ENCODE assay signal across 8 cellular contexts in genomic region chr17:69325518-69326301, GRCh38. TPM values are rescaled to one million over a fixed set of nuclear protein-coding genes. Genes with fewer than 3 reads are reported as not detected.
A peak's percentile ranks its signal among the peaks of the same experiment; 100 is the strongest.
DNase-seq lines count a peak whose midpoint lies in the region; ATAC-seq and TF ChIP-seq lines count a peak whose summit lies in the region.

No MANE protein-coding gene starts in this region.

- DNase-seq in NCI-H2171 treated with DMSO at 0.1 percent for 48 hours (lab: John Stamatoyannopoulos, UW), result peak; percentile 62
- no peak for DNase-seq in NCI-H2171 (lab: John Stamatoyannopoulos, UW)
- DNase-seq in WTC11 (ENCODE audit: low spot score), result no peak
- no peak for DNase-seq in right cardiac atrium
- DNase-seq in stimulated activated naive B cell treated with anti-CD40 and anti-IgM and Interleukin-4, amounts not matched to agents 10 μg/mL and 1 μg/mL and 100 μg/mL, for 72 hours, result no peak
- no peak for DNase-seq in GM19240 (ENCODE audit: insufficient read length, low spot score)

- ATAC-seq in WTC11 (no peak), right cardiac atrium (no peak), HG03280 (IDR thresholded peaks at IDR 0.05; ENCODE audit: unreplicated experiment) (no peak), HG02798 (IDR thresholded peaks at IDR 0.05; ENCODE audit: poor library complexity, unreplicated experiment) (no peak)
- no peak for ATAC-seq in stimulated activated naive B cell treated with anti-CD40 and anti-IgM and Interleukin-4, amounts not matched to agents 10 μg/mL and 1 μg/mL and 100 μg/mL, for 72 hours (replicated peaks)

- peak overlapping the region; percentile 46 for H3K4me3 ChIP-seq in right cardiac atrium (ENCODE audit: low read length)

- CTCF ChIA-PET in WTC11 (lab: Charles Lee), result interaction anchor here (0.6 to 1.7 kb wide), 9 partner anchors 10 to 344 kb away, joined by 3 to 16 read pairs (median 4); no protein-coding TSS in a partner anchor

- 63% methylated on average over 12 of the region's 12 CpGs for WGBS in right cardiac atrium

- no peak overlapping the region for H3K27ac Mint-ChIP-seq in WTC11
- H3K27ac Mint-ChIP-seq in stimulated activated naive B cell treated with anti-CD40 and anti-IgM and Interleukin-4, amounts not matched to agents 10 μg/mL and 1 μg/mL and 100 μg/mL, for 72 hours, result peak overlapping the region; percentile 100

- intact Hi-C loops in right cardiac atrium (cut with DNase I), result loop anchor here in 1 of 4 donors (10.0 kb wide), 1 partner anchor 89 kb away; the partner anchor contains the start of gene MAP2K6

- H3K9me3 Mint-ChIP-seq in WTC11, result peaks cover 16% of the 10 kb centered on the region
- H3K9me3 Mint-ChIP-seq in stimulated activated naive B cell treated with anti-CD40 and anti-IgM and Interleukin-4, amounts not matched to agents 10 μg/mL and 1 μg/mL and 100 μg/mL, for 72 hours, result peaks cover 0 to 3% of the 10 kb centered on the region in 2 donors

- peaks cover 18% of the 10 kb centered on the region for H3K36me3 Mint-ChIP-seq in WTC11
- peaks cover 11 to 20% of the 10 kb centered on the region in 2 donors for H3K36me3 Mint-ChIP-seq in stimulated activated naive B cell treated with anti-CD40 and anti-IgM and Interleukin-4, amounts not matched to agents 10 μg/mL and 1 μg/mL and 100 μg/mL, for 72 hours

- no peaks in the 10 kb centered on the region for H3K4me1 ChIP-seq in right cardiac atrium (ENCODE audit: control insufficient read depth, insufficient read depth, low read length)

- POLR2A ChIA-PET in WTC11 (lab: Charles Lee), result no interaction called here

- H3K4me1 Mint-ChIP-seq in WTC11, result peaks cover 32% of the 10 kb centered on the region
- peaks cover 18 to 41% of the 10 kb centered on the region in 2 donors for H3K4me1 Mint-ChIP-seq in stimulated activated naive B cell treated with anti-CD40 and anti-IgM and Interleukin-4, amounts not matched to agents 10 μg/mL and 1 μg/mL and 100 μg/mL, for 72 hours

- H3K9me3 ChIP-seq in right cardiac atrium (ENCODE audit: control insufficient read depth, low read length), result no peaks in the 10 kb centered on the region

- no peak overlapping the region for H3K27ac ChIP-seq in right cardiac atrium (ENCODE audit: low read length)

- H3K27me3 ChIP-seq in right cardiac atrium (ENCODE audit: control insufficient read depth, insufficient read depth), result no peaks in the 10 kb centered on the region

- TF ChIP-seq CTCF in WTC11 (IDR thresholded peaks at IDR 0.05), result no peak

- peak overlapping the region; percentile 92 for H3K4me3 Mint-ChIP-seq in WTC11
- H3K4me3 Mint-ChIP-seq in stimulated activated naive B cell treated with anti-CD40 and anti-IgM and Interleukin-4, amounts not matched to agents 10 μg/mL and 1 μg/mL and 100 μg/mL, for 72 hours, result peak overlapping the region; percentile 96 to 100

- peaks cover 44% of the 10 kb centered on the region for H3K27me3 Mint-ChIP-seq in WTC11 (ENCODE audit: low read depth)
- no peaks in the 10 kb centered on the region for H3K27me3 Mint-ChIP-seq in stimulated activated naive B cell treated with anti-CD40 and anti-IgM and Interleukin-4, amounts not matched to agents 10 μg/mL and 1 μg/mL and 100 μg/mL, for 72 hours

TF ChIP-seq in WTC11, 78 proteins besides CTCF, POLR2A, EP300 and RAD21:
- TF ChIP-seq, protein P1, sequence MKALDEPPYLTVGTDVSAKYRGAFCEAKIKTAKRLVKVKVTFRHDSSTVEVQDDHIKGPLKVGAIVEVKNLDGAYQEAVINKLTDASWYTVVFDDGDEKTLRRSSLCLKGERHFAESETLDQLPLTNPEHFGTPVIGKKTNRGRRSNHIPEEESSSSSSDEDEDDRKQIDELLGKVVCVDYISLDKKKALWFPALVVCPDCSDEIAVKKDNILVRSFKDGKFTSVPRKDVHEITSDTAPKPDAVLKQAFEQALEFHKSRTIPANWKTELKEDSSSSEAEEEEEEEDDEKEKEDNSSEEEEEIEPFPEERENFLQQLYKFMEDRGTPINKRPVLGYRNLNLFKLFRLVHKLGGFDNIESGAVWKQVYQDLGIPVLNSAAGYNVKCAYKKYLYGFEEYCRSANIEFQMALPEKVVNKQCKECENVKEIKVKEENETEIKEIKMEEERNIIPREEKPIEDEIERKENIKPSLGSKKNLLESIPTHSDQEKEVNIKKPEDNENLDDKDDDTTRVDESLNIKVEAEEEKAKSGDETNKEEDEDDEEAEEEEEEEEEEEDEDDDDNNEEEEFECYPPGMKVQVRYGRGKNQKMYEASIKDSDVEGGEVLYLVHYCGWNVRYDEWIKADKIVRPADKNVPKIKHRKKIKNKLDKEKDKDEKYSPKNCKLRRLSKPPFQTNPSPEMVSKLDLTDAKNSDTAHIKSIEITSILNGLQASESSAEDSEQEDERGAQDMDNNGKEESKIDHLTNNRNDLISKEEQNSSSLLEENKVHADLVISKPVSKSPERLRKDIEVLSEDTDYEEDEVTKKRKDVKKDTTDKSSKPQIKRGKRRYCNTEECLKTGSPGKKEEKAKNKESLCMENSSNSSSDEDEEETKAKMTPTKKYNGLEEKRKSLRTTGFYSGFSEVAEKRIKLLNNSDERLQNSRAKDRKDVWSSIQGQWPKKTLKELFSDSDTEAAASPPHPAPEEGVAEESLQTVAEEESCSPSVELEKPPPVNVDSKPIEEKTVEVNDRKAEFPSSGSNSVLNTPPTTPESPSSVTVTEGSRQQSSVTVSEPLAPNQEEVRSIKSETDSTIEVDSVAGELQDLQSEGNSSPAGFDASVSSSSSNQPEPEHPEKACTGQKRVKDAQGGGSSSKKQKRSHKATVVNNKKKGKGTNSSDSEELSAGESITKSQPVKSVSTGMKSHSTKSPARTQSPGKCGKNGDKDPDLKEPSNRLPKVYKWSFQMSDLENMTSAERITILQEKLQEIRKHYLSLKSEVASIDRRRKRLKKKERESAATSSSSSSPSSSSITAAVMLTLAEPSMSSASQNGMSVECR (CRISPR knock-in tag; IDR thresholded peaks at IDR 0.05; ENCODE audit: borderline replicate concordance), result no peak
- TF ChIP-seq TCF7 (CRISPR knock-in tag; IDR thresholded peaks at IDR 0.05; ENCODE audit: low read depth) (no peak), ZNF512 (CRISPR knock-in tag; IDR thresholded peaks at IDR 0.05; ENCODE audit: borderline replicate concordance) (no peak), ZNF121 (CRISPR knock-in tag; IDR thresholded peaks at IDR 0.05) (no peak), ZNF219 (CRISPR knock-in tag; IDR thresholded peaks at IDR 0.05; ENCODE audit: borderline replicate concordance) (no peak), SMAD3 (CRISPR knock-in tag; IDR thresholded peaks at IDR 0.05; ENCODE audit: borderline replicate concordance) (no peak), FOXP1 (CRISPR knock-in tag; IDR thresholded peaks at IDR 0.05; ENCODE audit: borderline replicate concordance) (no peak), RORB (CRISPR knock-in tag; IDR thresholded peaks at IDR 0.05) (no peak)
- TF ChIP-seq, protein P2, sequence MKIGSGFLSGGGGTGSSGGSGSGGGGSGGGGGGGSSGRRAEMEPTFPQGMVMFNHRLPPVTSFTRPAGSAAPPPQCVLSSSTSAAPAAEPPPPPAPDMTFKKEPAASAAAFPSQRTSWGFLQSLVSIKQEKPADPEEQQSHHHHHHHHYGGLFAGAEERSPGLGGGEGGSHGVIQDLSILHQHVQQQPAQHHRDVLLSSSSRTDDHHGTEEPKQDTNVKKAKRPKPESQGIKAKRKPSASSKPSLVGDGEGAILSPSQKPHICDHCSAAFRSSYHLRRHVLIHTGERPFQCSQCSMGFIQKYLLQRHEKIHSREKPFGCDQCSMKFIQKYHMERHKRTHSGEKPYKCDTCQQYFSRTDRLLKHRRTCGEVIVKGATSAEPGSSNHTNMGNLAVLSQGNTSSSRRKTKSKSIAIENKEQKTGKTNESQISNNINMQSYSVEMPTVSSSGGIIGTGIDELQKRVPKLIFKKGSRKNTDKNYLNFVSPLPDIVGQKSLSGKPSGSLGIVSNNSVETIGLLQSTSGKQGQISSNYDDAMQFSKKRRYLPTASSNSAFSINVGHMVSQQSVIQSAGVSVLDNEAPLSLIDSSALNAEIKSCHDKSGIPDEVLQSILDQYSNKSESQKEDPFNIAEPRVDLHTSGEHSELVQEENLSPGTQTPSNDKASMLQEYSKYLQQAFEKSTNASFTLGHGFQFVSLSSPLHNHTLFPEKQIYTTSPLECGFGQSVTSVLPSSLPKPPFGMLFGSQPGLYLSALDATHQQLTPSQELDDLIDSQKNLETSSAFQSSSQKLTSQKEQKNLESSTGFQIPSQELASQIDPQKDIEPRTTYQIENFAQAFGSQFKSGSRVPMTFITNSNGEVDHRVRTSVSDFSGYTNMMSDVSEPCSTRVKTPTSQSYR (CRISPR knock-in tag; IDR thresholded peaks at IDR 0.05), result no peak
- TF ChIP-seq, protein P3, sequence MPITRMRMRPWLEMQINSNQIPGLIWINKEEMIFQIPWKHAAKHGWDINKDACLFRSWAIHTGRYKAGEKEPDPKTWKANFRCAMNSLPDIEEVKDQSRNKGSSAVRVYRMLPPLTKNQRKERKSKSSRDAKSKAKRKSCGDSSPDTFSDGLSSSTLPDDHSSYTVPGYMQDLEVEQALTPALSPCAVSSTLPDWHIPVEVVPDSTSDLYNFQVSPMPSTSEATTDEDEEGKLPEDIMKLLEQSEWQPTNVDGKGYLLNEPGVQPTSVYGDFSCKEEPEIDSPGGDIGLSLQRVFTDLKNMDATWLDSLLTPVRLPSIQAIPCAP (CRISPR knock-in tag; IDR thresholded peaks at IDR 0.05), result no peak
TF ChIP-seq in WTC11: peak in this region for 0.

RNA-seq across cellular contexts. Expression of gene ABCA5, which starts 1.2 kb away (rescaled TPM):
- total RNA-seq in WTC11 (2021), result 1.4 to 1.8 TPM (median 1.6 TPM) in 3 replicates
- total RNA-seq in right cardiac atrium, result 10 to 100 TPM; 16.1 to 20.7 (median 19.0) TPM
- 11.3 TPM for polyA plus RNA-seq in right cardiac atrium
